Comparison of ENCODE assay signal across 16 cellular contexts in genomic region chr2:42229949-42230348, GRCh38.
"Had no signal": no experiment of that assay in that cellular context is flagged by ENCODE, and none has a peak within 500 bp of the region (broad histone marks: within the 10 kb centered on the region; RNA-seq: fewer than 3 reads in every experiment).

No MANE protein-coding gene starts in this region.

- H3K27me3 Mint-ChIP-seq: naive thymus-derived CD4-positive, alpha-beta T cell; type B pancreatic cell had no signal

- H3K27me3 ChIP-seq: heart right ventricle, neutrophil, sigmoid colon, suprapubic skin, thyroid gland had no signal

- H3K27ac ChIP-seq: coronary artery, heart right ventricle, neutrophil, sigmoid colon, skin epidermis, suprapubic skin, thyroid gland had no signal

- H3K9me3 Mint-ChIP-seq: naive thymus-derived CD4-positive, alpha-beta T cell; type B pancreatic cell had no signal

- H3K4me3 Mint-ChIP-seq: type B pancreatic cell had no signal

- DNase-seq: effector CD4-positive, alpha-beta T cell; heart right ventricle; hypothalamus; kidney glomerular epithelial cell; naive thymus-derived CD4-positive, alpha-beta T cell; posterior cingulate gyrus; sigmoid colon; stimulated activated CD4-positive, alpha-beta T cell treated with anti-CD3 and anti-CD28 coated beads, Interleukin-12 subunit alpha, Interleukin-12 subunit beta, amount 100 ng/mL, for 4 hours; stimulated activated naive CD8-positive, alpha-beta T cell treated with anti-CD3 and anti-CD28 coated beads, Interleukin-15, Interleukin-2, amounts not matched to agents 100 U/mL and 50 U/mL, for 24 hours; thyroid gland had no signal

- H3K36me3 ChIP-seq: heart right ventricle, neutrophil, sigmoid colon, suprapubic skin, thyroid gland had no signal

- H3K4me3 ChIP-seq: coronary artery, heart right ventricle, sigmoid colon, skin epidermis, suprapubic skin, thyroid gland had no signal

- H3K4me1 ChIP-seq: suprapubic skin had no signal

- ATAC-seq: esophagus mucosa; heart right ventricle; naive thymus-derived CD4-positive, alpha-beta T cell; stimulated activated naive CD8-positive, alpha-beta T cell treated with anti-CD3 and anti-CD28 coated beads, Interleukin-15, Interleukin-2, amounts not matched to agents 100 U/mL and 50 U/mL, for 24 hours had no signal

- H3K9me3 ChIP-seq: heart right ventricle, neutrophil, sigmoid colon, suprapubic skin, thyroid gland had no signal
